Comparison of ENCODE assay signal across 18 cellular contexts in the genomic region with DNA sequence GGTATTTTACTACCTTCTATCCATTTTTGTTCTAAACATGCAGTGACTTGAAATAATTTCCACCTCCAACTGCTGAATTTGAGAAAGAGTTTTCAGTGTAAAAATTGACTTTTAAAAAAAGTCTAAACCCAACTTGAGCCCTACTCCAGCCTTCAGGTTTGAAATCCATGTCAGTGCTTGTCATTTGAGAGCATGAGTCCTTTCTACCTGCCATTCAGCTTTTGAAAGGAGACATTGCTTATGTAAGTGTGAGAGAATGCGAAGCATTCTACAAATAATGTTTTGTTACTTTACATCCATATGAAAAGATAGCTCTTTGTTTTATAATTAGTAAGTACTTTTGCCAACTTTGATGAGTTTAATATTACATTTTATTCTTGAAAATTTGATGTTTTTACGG.
"Had no signal": no experiment of that assay in that cellular context is flagged by ENCODE, and none has a peak within 500 bp of the region (broad histone marks: within the 10 kb centered on the region; RNA-seq: fewer than 3 reads in every experiment).

No MANE protein-coding gene starts in this region.

- H3K4me3 Mint-ChIP-seq: effector memory CD8-positive, alpha-beta T cell; naive thymus-derived CD4-positive, alpha-beta T cell; nephron; stimulated activated effector memory CD8-positive, alpha-beta T cell treated with anti-CD3 and anti-CD28 coated beads, Interleukin-12 subunit alpha, Interleukin-12 subunit beta, amount 100 ng/mL, for 72 hours had no signal

- H3K4me1 Mint-ChIP-seq: stimulated activated effector memory CD8-positive, alpha-beta T cell treated with anti-CD3 and anti-CD28 coated beads, Interleukin-12 subunit alpha, Interleukin-12 subunit beta, amount 100 ng/mL, for 72 hours had no signal

- H3K4me3 ChIP-seq: prostate gland, right atrium auricular region, stomach, thyroid gland, vagina had no signal

- H3K36me3 Mint-ChIP-seq: naive thymus-derived CD4-positive, alpha-beta T cell; stimulated activated effector memory CD8-positive, alpha-beta T cell treated with anti-CD3 and anti-CD28 coated beads, Interleukin-12 subunit alpha, Interleukin-12 subunit beta, amount 100 ng/mL, for 72 hours had no signal

- H3K27me3 Mint-ChIP-seq: effector memory CD8-positive, alpha-beta T cell had no signal

- H3K36me3 ChIP-seq: prostate gland, right atrium auricular region, stomach, thyroid gland, vagina had no signal

- H3K27ac Mint-ChIP-seq: effector memory CD8-positive, alpha-beta T cell; naive thymus-derived CD4-positive, alpha-beta T cell; stimulated activated effector memory CD8-positive, alpha-beta T cell treated with anti-CD3 and anti-CD28 coated beads, Interleukin-12 subunit alpha, Interleukin-12 subunit beta, amount 100 ng/mL, for 72 hours had no signal

- H3K9me3 Mint-ChIP-seq: nephron had no signal

- H3K4me1 ChIP-seq: prostate gland had no signal

- DNase-seq: cortex of kidney; effector memory CD8-positive, alpha-beta T cell; hypothalamus; mesenchymal stem cell; midbrain; naive thymus-derived CD4-positive, alpha-beta T cell; nucleus accumbens; stimulated activated CD4-positive, alpha-beta T cell treated with anti-CD3 and anti-CD28 coated beads, Interleukin-2, amount 100 ng/mL, for 24 hours; stimulated activated CD4-positive, alpha-beta T cell treated with anti-CD3 and anti-CD28 coated beads, Interleukin-4, amount 100 ng/mL, for 24 hours; stimulated activated naive CD4-positive, alpha-beta T cell treated with Interleukin-2 at 50 U/mL for 16 hours; stomach; thyroid gland; trophoblast cell had no signal

- ATAC-seq: effector memory CD8-positive, alpha-beta T cell; naive thymus-derived CD4-positive, alpha-beta T cell; stimulated activated effector memory CD8-positive, alpha-beta T cell treated with anti-CD3 and anti-CD28 coated beads, Interleukin-12 subunit alpha, Interleukin-12 subunit beta, amount 100 ng/mL, for 72 hours had no signal

- H3K9me3 ChIP-seq: prostate gland, right atrium auricular region, stomach, thyroid gland, vagina had no signal

- H3K27ac ChIP-seq: prostate gland, right atrium auricular region, stomach, thyroid gland, vagina had no signal

- H3K27me3 ChIP-seq: right atrium auricular region, stomach, thyroid gland, vagina had no signal
